In genomic region chr7:100457033-100457432, GRCh38 we compare ENCODE assay signal across 15 cellular contexts. TPM values are rescaled to one million over a fixed set of nuclear protein-coding genes. Genes with fewer than 3 reads are reported as not detected.
DNase-seq lines count a peak whose midpoint lies in the region; ATAC-seq, FAIRE-seq and TF ChIP-seq lines count a peak whose summit lies in the region.
"Had no signal": no experiment of that assay in that cellular context is flagged by ENCODE, and none has a peak within 500 bp of the region (broad histone marks: within the 10 kb centered on the region; RNA-seq: fewer than 3 reads in every experiment).

No MANE protein-coding gene starts in this region.

- no peaks in the 10 kb centered on the region for H4K20me1 ChIP-seq in HepG2 (ENCODE audit: insufficient read depth, low read length)
- H4K20me1 ChIP-seq: BLaER1 had no signal

- H3K4me2 ChIP-seq in HepG2 (ENCODE audit: low read depth, low read length): no peak overlapping the region
- H3K4me2 ChIP-seq: A549, BLaER1 had no signal

- intact Hi-C loops in HepG2 (cut with micrococcal nuclease; ENCODE audit: unreplicated experiment): no loop called here
- intact Hi-C loops in right lobe of liver (cut with DNase I): no loop called here

- H3K4me1 ChIP-seq in HepG2 (ENCODE audit: insufficient read depth, low read length): peaks cover 21% of the 10 kb centered on the region
- no peaks in the 10 kb centered on the region for H3K4me1 ChIP-seq in right lobe of liver
- H3K4me1 ChIP-seq: A549 had no signal

- TF ChIP-seq EP300 in HepG2 (IDR thresholded peaks at IDR 0.05; ENCODE audit: low read depth in 2 of 2, low read length in 2 of 2) (no peak), HepG2 (CRISPR knock-in tag; IDR thresholded peaks at IDR 0.05; ENCODE audit: borderline replicate concordance) (no peak)

- no peak for TF ChIP-seq CTCF in HepG2 (CRISPR knock-in tag; IDR thresholded peaks at IDR 0.05)
- TF ChIP-seq CTCF in right lobe of liver (IDR thresholded peaks at IDR 0.05): no peak
- TF ChIP-seq CTCF in glutamatergic neuron (IDR thresholded peaks at IDR 0.05; ENCODE audit: partially characterized antibody, unreplicated experiment): no peak

- H3K4me3 ChIP-seq in HepG2 (replicated peaks in 1 of 3; ENCODE audit: insufficient read depth in 1 of 3, low read depth in 2 of 3, low read length in 3 of 3) (no peak overlapping the region), right lobe of liver (no peak overlapping the region)
- H3K4me3 ChIP-seq: A549, BLaER1, GM23338 had no signal

- H3K9me3 Mint-ChIP-seq in glutamatergic neuron (ENCODE audit: unreplicated experiment): no peaks in the 10 kb centered on the region
- H3K9me3 Mint-ChIP-seq: CD14-positive monocyte; CD8-positive, alpha-beta T cell; GM23338 had no signal

- no TSS peak for BruUV-seq in HepG2 (replicated peaks; lab: Mats Ljungman, UMichigan)

- FAIRE-seq in HepG2 (lab: Jason Lieb, UNC): no peak
- FAIRE-seq: A549 had no signal

- WGBS in HepG2 (ENCODE audit: low lambda C conversion rate): 60% methylated on average over 6 of the region's 6 CpGs
- 93% methylated on average over 3 of the region's 6 CpGs for WGBS in right lobe of liver (ENCODE audit: insufficient coverage, low coverage, low lambda C conversion rate, missing lambda C conversion rate)

- in situ Hi-C loops in HepG2 (cut with HindIII; ENCODE audit: extremely low pct_ligation_motif_present, low pct_unique_long_range_greater_than_20kb): no loop called here

- no peak overlapping the region for H3K4me3 Mint-ChIP-seq in glutamatergic neuron (ENCODE audit: unreplicated experiment)
- H3K4me3 Mint-ChIP-seq: CD14-positive monocyte; CD8-positive, alpha-beta T cell; GM23338 had no signal

- CTCF ChIA-PET in HepG2 (lab: Yijun Ruan, JAX; ENCODE audit: low intra/inter-chr PET ratio, low total read pairs): no interaction called here

- H3K27ac ChIP-seq in HepG2 (ENCODE audit: extremely low read length, insufficient read depth, low read length) (no peak overlapping the region), right lobe of liver (no peak overlapping the region)
- H3K27ac ChIP-seq: 22Rv1, A549, BLaER1 had no signal

- ATAC-seq in HepG2 (no peak), right lobe of liver (no peak)
- ATAC-seq: A549; CD8-positive, alpha-beta T cell; HCT116 had no signal

- no peak overlapping the region for H3K9ac ChIP-seq in HepG2 (ENCODE audit: insufficient read depth, low read depth, low read length)
- H3K9ac ChIP-seq: BLaER1 had no signal

- POLR2A ChIA-PET in HepG2 (lab: Yijun Ruan, JAX): interaction anchor here (4.4 to 5.0 kb wide), 2 partner anchors 13 to 28 kb away, joined by 24 to 31 read pairs; partner anchors contain the start of genes MEPCE and ZCWPW1

- no peak for TF ChIP-seq RAD21 in HepG2 (CRISPR knock-in tag; IDR thresholded peaks at IDR 0.05)

- no peak overlapping the region for H2AFZ ChIP-seq in HepG2 (ENCODE audit: low read length)

- no peaks in the 10 kb centered on the region for H3K9me3 ChIP-seq in HepG2 (ENCODE audit: low read length)
- H3K9me3 ChIP-seq in right lobe of liver: no peaks in the 10 kb centered on the region
- H3K9me3 ChIP-seq: A549, BLaER1 had no signal

- peaks cover 2% of the 10 kb centered on the region for H3K4me1 Mint-ChIP-seq in glutamatergic neuron (ENCODE audit: low read depth, unreplicated experiment)

- peaks cover 1% of the 10 kb centered on the region for H3K27me3 Mint-ChIP-seq in glutamatergic neuron (ENCODE audit: unreplicated experiment)

- H3K36me3 Mint-ChIP-seq in glutamatergic neuron (ENCODE audit: unreplicated experiment): no peaks in the 10 kb centered on the region

- H3K27me3 ChIP-seq in HepG2 (ENCODE audit: control insufficient read depth in 1 of 2, insufficient read depth in 2 of 2, low read length in 2 of 2): peaks cover 0 to 17% of the 10 kb centered on the region in 2 experiments; a peak in 2 of 5 replicates
- no peaks in the 10 kb centered on the region for H3K27me3 ChIP-seq in right lobe of liver
- H3K27me3 ChIP-seq: BLaER1 had no signal

- H3K36me3 ChIP-seq in HepG2 (replicated peaks in 1 of 2; ENCODE audit: control insufficient read depth in 1 of 2, insufficient read depth in 2 of 2, low read length in 2 of 2) (no peaks in the 10 kb centered on the region), right lobe of liver (no peaks in the 10 kb centered on the region)

- TF ChIP-seq POLR2A in HepG2 (IDR thresholded peaks at IDR 0.05; ENCODE audit: insufficient read depth in 1 of 2, low read depth in 2 of 2, low read length in 2 of 2) (no peak), right lobe of liver (IDR thresholded peaks at IDR 0.05) (no peak)

- DNase-seq in HepG2 (ENCODE audit: low spot score) (no peak), right lobe of liver (no peak), KG1 (lab: John Stamatoyannopoulos, UW) (no peak), glutamatergic neuron (no peak)
- DNase-seq: Calu3; CD8-positive, alpha-beta T cell; DMS79 treated with DMSO at 0.1 percent for 48 hours; GF-D8; Karpas-422 had no signal

- no peaks in the 10 kb centered on the region for H3K79me2 ChIP-seq in HepG2 (ENCODE audit: insufficient read depth, low read length)

- no peak overlapping the region for H3K27ac Mint-ChIP-seq in glutamatergic neuron (ENCODE audit: unreplicated experiment)
- H3K27ac Mint-ChIP-seq: CD8-positive, alpha-beta T cell had no signal

RNA-seq across cellular contexts. Expression of gene SPACDR, which starts 7.0 kb away (rescaled TPM):
- not detected in 2 replicates for total RNA-seq in HepG2 (2016; rRNA removed; fragmentation: Illumina TruSeq; extraction: Trizol)
- not detected in 2 replicates for total RNA-seq in HepG2 (2016; cell fraction: cytosol; rRNA removed; fragmentation: Illumina TruSeq; extraction: Trizol; ENCODE audit: low read depth)
- total RNA-seq in HepG2 (2016; cell fraction: insoluble cytoplasmic fraction; rRNA removed; fragmentation: Illumina TruSeq; extraction: Trizol): 0.15 TPM in 1 of 2 replicates, not detected in the other
- total RNA-seq in HepG2 (2016; cell fraction: membrane; rRNA removed; fragmentation: Illumina TruSeq; extraction: Trizol): not detected in 2 replicates
- not detected in 2 replicates for total RNA-seq in HepG2 (2016; cell fraction: nucleus; rRNA removed; fragmentation: Illumina TruSeq; extraction: Trizol)
- 0.24 and 0.41 TPM in 2 replicates for polyA plus RNA-seq in HepG2 (2011; rRNA removed)
- polyA plus RNA-seq in HepG2 (2011; cell fraction: cytosol; rRNA removed): 0.16 TPM in 1 of 2 replicates, not detected in the other
- polyA plus RNA-seq in HepG2 (2011; cell fraction: nucleus; rRNA removed): 0.55 and 0.99 TPM in 2 replicates
- 0.20 TPM in 1 of 2 replicates, not detected in the other for polyA plus RNA-seq in HepG2 (2012)
- not detected in 2 replicates for polyA plus RNA-seq in HepG2 (2016; cell fraction: cytosol; fragmentation: Illumina TruSeq; extraction: Trizol; ENCODE audit: low read depth)
- polyA plus RNA-seq in HepG2 (2016; cell fraction: insoluble cytoplasmic fraction; fragmentation: Illumina TruSeq; extraction: Trizol; ENCODE audit: low read depth): not detected in 2 replicates
- polyA plus RNA-seq in HepG2 (2016; cell fraction: membrane; fragmentation: Illumina TruSeq; extraction: Trizol; ENCODE audit: low read depth): 0.26 TPM in 1 of 2 replicates, not detected in the other
- not detected in 2 replicates for polyA plus RNA-seq in HepG2 (2016; cell fraction: nucleus; fragmentation: Illumina TruSeq; extraction: Trizol; ENCODE audit: insufficient read depth, low read depth)
- 0.14 and 0.65 TPM in 2 replicates for polyA minus RNA-seq in HepG2 (2011; rRNA and poly(A)+ RNA removed; ENCODE audit: low replicate concordance)
- polyA minus RNA-seq in HepG2 (2011; cell fraction: cytosol; rRNA and poly(A)+ RNA removed): not detected in 2 replicates
- not detected in 2 replicates for polyA minus RNA-seq in HepG2 (2011; cell fraction: nucleus; rRNA and poly(A)+ RNA removed)
- total RNA-seq in right lobe of liver: not detected
- 1.7 TPM for total RNA-seq in glutamatergic neuron (ENCODE audit: unreplicated experiment)

RNA-seq across cellular contexts. Expression of gene PPP1R35, which starts 20.7 kb away (rescaled TPM):
- total RNA-seq in HepG2 (2016; rRNA removed; fragmentation: Illumina TruSeq; extraction: Trizol) (16.7 and 24.8 TPM in 2 replicates), right lobe of liver (10 to 100 TPM in 5 of 6 experiments, 1 to 10 TPM in 1; 9.8 to 26.8 (median 13.2) TPM), glutamatergic neuron (ENCODE audit: unreplicated experiment) (24.1 TPM)
- total RNA-seq in HepG2 (2016; cell fraction: cytosol; rRNA removed; fragmentation: Illumina TruSeq; extraction: Trizol; ENCODE audit: low read depth): 16.5 and 21.7 TPM in 2 replicates
- 19.3 and 24.7 TPM in 2 replicates for total RNA-seq in HepG2 (2016; cell fraction: insoluble cytoplasmic fraction; rRNA removed; fragmentation: Illumina TruSeq; extraction: Trizol)
- total RNA-seq in HepG2 (2016; cell fraction: membrane; rRNA removed; fragmentation: Illumina TruSeq; extraction: Trizol): 16.5 and 20.1 TPM in 2 replicates
- total RNA-seq in HepG2 (2016; cell fraction: nucleus; rRNA removed; fragmentation: Illumina TruSeq; extraction: Trizol): 13.8 and 17.9 TPM in 2 replicates
- 26.4 and 29.0 TPM in 2 replicates for polyA plus RNA-seq in HepG2 (2011; rRNA removed)
- 18.0 and 33.0 TPM in 2 replicates for polyA plus RNA-seq in HepG2 (2011; cell fraction: cytosol; rRNA removed)
- 102 and 127 TPM in 2 replicates for polyA plus RNA-seq in HepG2 (2011; cell fraction: nucleus; rRNA removed)
- 17.6 and 20.1 TPM in 2 replicates for polyA plus RNA-seq in HepG2 (2012)
- polyA plus RNA-seq in HepG2 (2016; cell fraction: cytosol; fragmentation: Illumina TruSeq; extraction: Trizol; ENCODE audit: low read depth): 16.5 and 23.2 TPM in 2 replicates
- polyA plus RNA-seq in HepG2 (2016; cell fraction: insoluble cytoplasmic fraction; fragmentation: Illumina TruSeq; extraction: Trizol; ENCODE audit: low read depth): 21.3 TPM in 2 replicates
- 13.7 and 17.5 TPM in 2 replicates for polyA plus RNA-seq in HepG2 (2016; cell fraction: membrane; fragmentation: Illumina TruSeq; extraction: Trizol; ENCODE audit: low read depth)
- 39.6 and 40.4 TPM in 2 replicates for polyA plus RNA-seq in HepG2 (2016; cell fraction: nucleus; fragmentation: Illumina TruSeq; extraction: Trizol; ENCODE audit: insufficient read depth, low read depth)
- polyA minus RNA-seq in HepG2 (2011; rRNA and poly(A)+ RNA removed; ENCODE audit: low replicate concordance): 13.2 and 24.1 TPM in 2 replicates
- polyA minus RNA-seq in HepG2 (2011; cell fraction: cytosol; rRNA and poly(A)+ RNA removed): 10.6 and 13.9 TPM in 2 replicates
- polyA minus RNA-seq in HepG2 (2011; cell fraction: nucleus; rRNA and poly(A)+ RNA removed): 7.1 and 7.3 TPM in 2 replicates

RNA-seq across cellular contexts. Expression of gene TSC22D4, which starts 22.0 kb away (rescaled TPM):
- 6.3 and 7.7 TPM in 2 replicates for total RNA-seq in HepG2 (2016; rRNA removed; fragmentation: Illumina TruSeq; extraction: Trizol)
- total RNA-seq in HepG2 (2016; cell fraction: cytosol; rRNA removed; fragmentation: Illumina TruSeq; extraction: Trizol; ENCODE audit: low read depth): 2.6 and 2.9 TPM in 2 replicates
- total RNA-seq in HepG2 (2016; cell fraction: insoluble cytoplasmic fraction; rRNA removed; fragmentation: Illumina TruSeq; extraction: Trizol): 5.6 and 7.4 TPM in 2 replicates
- 4.7 and 8.1 TPM in 2 replicates for total RNA-seq in HepG2 (2016; cell fraction: membrane; rRNA removed; fragmentation: Illumina TruSeq; extraction: Trizol)
- 4.4 and 5.5 TPM in 2 replicates for total RNA-seq in HepG2 (2016; cell fraction: nucleus; rRNA removed; fragmentation: Illumina TruSeq; extraction: Trizol)
- polyA plus RNA-seq in HepG2 (2011; rRNA removed): 8.7 and 10.1 TPM in 2 replicates
- polyA plus RNA-seq in HepG2 (2011; cell fraction: cytosol; rRNA removed): 6.5 and 10.9 TPM in 2 replicates
- 17.7 and 20.7 TPM in 2 replicates for polyA plus RNA-seq in HepG2 (2011; cell fraction: nucleus; rRNA removed)
- polyA plus RNA-seq in HepG2 (2012): 6.9 and 11.5 TPM in 2 replicates
- 2.7 and 4.0 TPM in 2 replicates for polyA plus RNA-seq in HepG2 (2016; cell fraction: cytosol; fragmentation: Illumina TruSeq; extraction: Trizol; ENCODE audit: low read depth)
- 10.1 and 11.1 TPM in 2 replicates for polyA plus RNA-seq in HepG2 (2016; cell fraction: insoluble cytoplasmic fraction; fragmentation: Illumina TruSeq; extraction: Trizol; ENCODE audit: low read depth)
- 6.2 and 8.1 TPM in 2 replicates for polyA plus RNA-seq in HepG2 (2016; cell fraction: membrane; fragmentation: Illumina TruSeq; extraction: Trizol; ENCODE audit: low read depth)
- polyA plus RNA-seq in HepG2 (2016; cell fraction: nucleus; fragmentation: Illumina TruSeq; extraction: Trizol; ENCODE audit: insufficient read depth, low read depth): 13.1 and 14.8 TPM in 2 replicates
- polyA minus RNA-seq in HepG2 (2011; rRNA and poly(A)+ RNA removed; ENCODE audit: low replicate concordance): 9.9 and 13.8 TPM in 2 replicates
- 7.0 and 9.1 TPM in 2 replicates for polyA minus RNA-seq in HepG2 (2011; cell fraction: cytosol; rRNA and poly(A)+ RNA removed)
- polyA minus RNA-seq in HepG2 (2011; cell fraction: nucleus; rRNA and poly(A)+ RNA removed): 3.0 and 4.5 TPM in 2 replicates
- 10 to 100 TPM; 12.5 to 20.5 (median 17.0) TPM for total RNA-seq in right lobe of liver
- 39.6 TPM for total RNA-seq in glutamatergic neuron (ENCODE audit: unreplicated experiment)

RNA-seq across cellular contexts. Expression of gene NYAP1, which starts 26.7 kb away (rescaled TPM):
- total RNA-seq in HepG2 (2016; rRNA removed; fragmentation: Illumina TruSeq; extraction: Trizol) (0.15 TPM in 2 replicates), right lobe of liver (under 1 TPM; 0.06 to 0.74 (median 0.32) TPM), glutamatergic neuron (ENCODE audit: unreplicated experiment) (36.6 TPM)
- total RNA-seq in HepG2 (2016; cell fraction: cytosol; rRNA removed; fragmentation: Illumina TruSeq; extraction: Trizol; ENCODE audit: low read depth): not detected in 2 replicates
- total RNA-seq in HepG2 (2016; cell fraction: insoluble cytoplasmic fraction; rRNA removed; fragmentation: Illumina TruSeq; extraction: Trizol): 0.09 and 0.26 TPM in 2 replicates
- total RNA-seq in HepG2 (2016; cell fraction: membrane; rRNA removed; fragmentation: Illumina TruSeq; extraction: Trizol): 0.55 TPM in 1 of 2 replicates, not detected in the other
- total RNA-seq in HepG2 (2016; cell fraction: nucleus; rRNA removed; fragmentation: Illumina TruSeq; extraction: Trizol): 0.09 and 0.22 TPM in 2 replicates
- polyA plus RNA-seq in HepG2 (2011; rRNA removed): 0.46 and 0.76 TPM in 2 replicates
- 0.44 and 0.70 TPM in 2 replicates for polyA plus RNA-seq in HepG2 (2011; cell fraction: cytosol; rRNA removed)
- polyA plus RNA-seq in HepG2 (2011; cell fraction: nucleus; rRNA removed): 2.4 and 2.9 TPM in 2 replicates
- 0.60 and 0.88 TPM in 2 replicates for polyA plus RNA-seq in HepG2 (2012)
- polyA plus RNA-seq in HepG2 (2016; cell fraction: cytosol; fragmentation: Illumina TruSeq; extraction: Trizol; ENCODE audit: low read depth): 0.07 and 0.09 TPM in 2 replicates
- 0.08 TPM in 1 of 2 replicates, not detected in the other for polyA plus RNA-seq in HepG2 (2016; cell fraction: insoluble cytoplasmic fraction; fragmentation: Illumina TruSeq; extraction: Trizol; ENCODE audit: low read depth)
- 0.07 TPM in 1 of 2 replicates, not detected in the other for polyA plus RNA-seq in HepG2 (2016; cell fraction: membrane; fragmentation: Illumina TruSeq; extraction: Trizol; ENCODE audit: low read depth)
- polyA plus RNA-seq in HepG2 (2016; cell fraction: nucleus; fragmentation: Illumina TruSeq; extraction: Trizol; ENCODE audit: insufficient read depth, low read depth): 0.77 and 0.83 TPM in 2 replicates
- polyA minus RNA-seq in HepG2 (2011; rRNA and poly(A)+ RNA removed; ENCODE audit: low replicate concordance): 0.62 TPM in 1 of 2 replicates, not detected in the other
- 0.53 and 0.99 TPM in 2 replicates for polyA minus RNA-seq in HepG2 (2011; cell fraction: cytosol; rRNA and poly(A)+ RNA removed)
- polyA minus RNA-seq in HepG2 (2011; cell fraction: nucleus; rRNA and poly(A)+ RNA removed): 0.62 and 0.64 TPM in 2 replicates
- polyA plus RNA-seq: CD14-positive monocyte had no signal

RNA-seq across cellular contexts. Expression of gene MEPCE, which starts 27.4 kb away (rescaled TPM):
- total RNA-seq in HepG2 (2016; rRNA removed; fragmentation: Illumina TruSeq; extraction: Trizol) (22.6 and 26.0 TPM in 2 replicates), right lobe of liver (10 to 100 TPM; 17.1 to 25.1 (median 20.7) TPM), glutamatergic neuron (ENCODE audit: unreplicated experiment) (18.5 TPM)
- 3.8 and 3.9 TPM in 2 replicates for total RNA-seq in HepG2 (2016; cell fraction: cytosol; rRNA removed; fragmentation: Illumina TruSeq; extraction: Trizol; ENCODE audit: low read depth)
- 20.2 and 25.7 TPM in 2 replicates for total RNA-seq in HepG2 (2016; cell fraction: insoluble cytoplasmic fraction; rRNA removed; fragmentation: Illumina TruSeq; extraction: Trizol)
- 12.8 and 14.8 TPM in 2 replicates for total RNA-seq in HepG2 (2016; cell fraction: membrane; rRNA removed; fragmentation: Illumina TruSeq; extraction: Trizol)
- total RNA-seq in HepG2 (2016; cell fraction: nucleus; rRNA removed; fragmentation: Illumina TruSeq; extraction: Trizol): 14.9 and 18.9 TPM in 2 replicates
- 12.3 and 12.7 TPM in 2 replicates for polyA plus RNA-seq in HepG2 (2011; rRNA removed)
- polyA plus RNA-seq in HepG2 (2011; cell fraction: cytosol; rRNA removed): 9.2 and 10.6 TPM in 2 replicates
- polyA plus RNA-seq in HepG2 (2011; cell fraction: nucleus; rRNA removed): 18.9 and 27.3 TPM in 2 replicates
- polyA plus RNA-seq in HepG2 (2012): 14.6 and 17.9 TPM in 2 replicates
- polyA plus RNA-seq in HepG2 (2016; cell fraction: cytosol; fragmentation: Illumina TruSeq; extraction: Trizol; ENCODE audit: low read depth): 3.0 and 3.3 TPM in 2 replicates
- 20.4 and 25.4 TPM in 2 replicates for polyA plus RNA-seq in HepG2 (2016; cell fraction: insoluble cytoplasmic fraction; fragmentation: Illumina TruSeq; extraction: Trizol; ENCODE audit: low read depth)
- 8.6 and 9.6 TPM in 2 replicates for polyA plus RNA-seq in HepG2 (2016; cell fraction: membrane; fragmentation: Illumina TruSeq; extraction: Trizol; ENCODE audit: low read depth)
- 23.4 and 28.3 TPM in 2 replicates for polyA plus RNA-seq in HepG2 (2016; cell fraction: nucleus; fragmentation: Illumina TruSeq; extraction: Trizol; ENCODE audit: insufficient read depth, low read depth)
- 44.0 and 89.0 TPM in 2 replicates for polyA minus RNA-seq in HepG2 (2011; rRNA and poly(A)+ RNA removed; ENCODE audit: low replicate concordance)
- 8.6 and 10.8 TPM in 2 replicates for polyA minus RNA-seq in HepG2 (2011; cell fraction: cytosol; rRNA and poly(A)+ RNA removed)
- 27.3 and 30.2 TPM in 2 replicates for polyA minus RNA-seq in HepG2 (2011; cell fraction: nucleus; rRNA and poly(A)+ RNA removed)
